ENCODE assay signal across 1 cellular context in genomic region chr10:88901610-88902327, GRCh38.
TF ChIP-seq lines count a peak whose summit lies in the region.

No MANE protein-coding gene starts in this region.

TF ChIP-seq in GM12878, 131 proteins besides CTCF, POLR2A, EP300 and RAD21 (continues in another document):
- no peak for TF ChIP-seq ZBTB33 (IDR thresholded peaks at IDR 0.05)
- TF ChIP-seq MAX (IDR thresholded peaks at IDR 0.05; ENCODE audit: low read depth, low read length) = no peak
- peak; percentile 62; the same call in 1 of the 2 replicates for TF ChIP-seq PML (IDR thresholded peaks at IDR 0.05; ENCODE audit: low read length)
- TF ChIP-seq ATF3 (IDR thresholded peaks at IDR 0.05; ENCODE audit: borderline replicate concordance, extremely low read depth, low read depth, low read length) = no peak
- TF ChIP-seq BCL3 (IDR thresholded peaks at IDR 0.05; ENCODE audit: borderline replicate concordance, insufficient read depth, low read depth, low read length, poor library complexity, severe bottlenecking) = peak; percentile 77
- TF ChIP-seq SUZ12 (IDR thresholded peaks at IDR 0.05; ENCODE audit: unreplicated experiment) = no peak
- no peak for TF ChIP-seq POLR2AphosphoS5 (IDR thresholded peaks at IDR 0.05; ENCODE audit: low read length)
- TF ChIP-seq PRDM15 (CRISPR knock-in tag; IDR thresholded peaks at IDR 0.05) = no peak
- TF ChIP-seq CBX3 (IDR thresholded peaks at IDR 0.05; ENCODE audit: borderline replicate concordance, low read depth) = no peak
- TF ChIP-seq MTA3 (IDR thresholded peaks at IDR 0.05; ENCODE audit: borderline replicate concordance, low read length) = no peak; the same call in 1 of the 2 replicates
- no peak for TF ChIP-seq CHD4 (IDR thresholded peaks at IDR 0.05)
- TF ChIP-seq ZNF24 (IDR thresholded peaks at IDR 0.05) = peak; percentile 84
- TF ChIP-seq ATF2 (IDR thresholded peaks at IDR 0.05; ENCODE audit: low read length) = peak; percentile 93
- TF ChIP-seq USF1 (IDR thresholded peaks at IDR 0.05; ENCODE audit: borderline replicate concordance, extremely low read length, insufficient read depth, low read depth, low read length) = no peak
- TF ChIP-seq NFYA (IDR thresholded peaks at IDR 0.05; ENCODE audit: borderline replicate concordance, low read depth, low read length) = no peak
- no peak for TF ChIP-seq MXI1 (IDR thresholded peaks at IDR 0.05; ENCODE audit: low read depth, low read length)
- peak; percentile 69 for TF ChIP-seq GATAD2B (conservative IDR thresholded peaks at IDR 0.05; ENCODE audit: low read depth)
- TF ChIP-seq SP1 (IDR thresholded peaks at IDR 0.05; ENCODE audit: low read depth, low read length) = no peak
- TF ChIP-seq BHLHE40 (IDR thresholded peaks at IDR 0.05; ENCODE audit: borderline replicate concordance in 1 of 2, low read depth in 2 of 2, low read length in 1 of 2) = peak in 1 of 2 experiments; percentile 26; a peak in 2 of 4 replicates
- no peak for TF ChIP-seq E2F4 (IDR thresholded peaks at IDR 0.05; ENCODE audit: low read depth, low read length)
- TF ChIP-seq ZNF217 (IDR thresholded peaks at IDR 0.05) = peak; percentile 56; the same call in 1 of the 2 replicates
- no peak for TF ChIP-seq E4F1 (IDR thresholded peaks at IDR 0.05; ENCODE audit: borderline replicate concordance, partially characterized antibody)
- no peak for TF ChIP-seq SIX5 (IDR thresholded peaks at IDR 0.05; ENCODE audit: low read depth, low read length, severe bottlenecking)
- peak; percentile 81 for TF ChIP-seq TCF7 (IDR thresholded peaks at IDR 0.05; ENCODE audit: borderline replicate concordance)
- TF ChIP-seq KAT2A (conservative IDR thresholded peaks at IDR 0.05; ENCODE audit: control insufficient read depth, low read depth, low read length) = no peak
- no peak for TF ChIP-seq KDM1A (IDR thresholded peaks at IDR 0.05; ENCODE audit: borderline replicate concordance)
- TF ChIP-seq YY1 (IDR thresholded peaks at IDR 0.05; ENCODE audit: low read depth, low read length) = no peak
- TF ChIP-seq SMC3 (IDR thresholded peaks at IDR 0.05; ENCODE audit: borderline replicate concordance, low read length) = 0 out of 2 replicates have a peak, but pooled peaks have one; percentile 8
- no peak for TF ChIP-seq EGR1 (IDR thresholded peaks at IDR 0.05; ENCODE audit: borderline replicate concordance in 1 of 2, low read depth in 2 of 2, low read length in 2 of 2)
- TF ChIP-seq RB1 (IDR thresholded peaks at IDR 0.05; ENCODE audit: borderline replicate concordance) = no peak
- peak; percentile 38 for TF ChIP-seq E2F8 (IDR thresholded peaks at IDR 0.05; ENCODE audit: low read depth, partially characterized antibody)
- no peak for TF ChIP-seq REST (IDR thresholded peaks at IDR 0.05; ENCODE audit: low read depth, low read length)
- peak; percentile 93 for TF ChIP-seq IRF4 (IDR thresholded peaks at IDR 0.05; ENCODE audit: low read depth, low read length)
